ENCODE assay signal across 8 cellular contexts in genomic region chr4:6779667-6780565, GRCh38. TPM values are rescaled to one million over a fixed set of nuclear protein-coding genes. Genes with fewer than 3 reads are reported as not detected.
A peak's percentile ranks its signal among the peaks of the same experiment; 100 is the strongest.
DNase-seq lines count a peak whose midpoint lies in the region; ATAC-seq, FAIRE-seq and TF ChIP-seq lines count a peak whose summit lies in the region.

No MANE protein-coding gene starts in this region.

- no peak overlapping the region for H3K27ac Mint-ChIP-seq in neural crest cell (ENCODE audit: unreplicated experiment)

- ATAC-seq in HG02763 (IDR thresholded peaks at IDR 0.05; ENCODE audit: unreplicated experiment), result no peak

- H3K4me3 Mint-ChIP-seq in neural crest cell, result peak overlapping the region; percentile 83

- TF ChIP-seq CTCF in astrocyte of the spinal cord (IDR thresholded peaks at IDR 0.05; ENCODE audit: low read depth, low read length) (no peak), neural crest cell (conservative IDR thresholded peaks at IDR 0.05) (no peak)

- peaks cover 59% of the 10 kb centered on the region for H3K4me1 Mint-ChIP-seq in neural crest cell

- in situ Hi-C loops in astrocyte of the spinal cord (cut with HindIII; ENCODE audit: low sequenced_read_pairs), result no loop called here

- no peaks in the 10 kb centered on the region for H3K9me3 Mint-ChIP-seq in neural crest cell

- FAIRE-seq in G401.6 (lab: Jason Lieb, UNC) (peak; percentile 63), GM19239 (lab: Jason Lieb, UNC) (no peak)

- DNase-seq in NCI-H2029 treated with DMSO at 0.1 percent for 48 hours (lab: John Stamatoyannopoulos, UW) (peak; percentile 67), astrocyte of the spinal cord (ENCODE audit: low read depth, low spot score) (peak; percentile 15), neural crest cell (ENCODE audit: low read depth, low spot score) (no peak), kidney tubule cell (ENCODE audit: low spot score) (no peak), GM19239 (ENCODE audit: insufficient read length, low spot score) (no peak)
- no peak for DNase-seq in activated CD4-positive, alpha-beta T cell treated with anti-CD3 and anti-CD28 coated beads for 48 hours

- peaks cover 12% of the 10 kb centered on the region for H3K27me3 Mint-ChIP-seq in neural crest cell (ENCODE audit: low read depth)

- H3K36me3 Mint-ChIP-seq in neural crest cell (ENCODE audit: low read depth), result no peaks in the 10 kb centered on the region

- no peak overlapping the region for H3K4me3 ChIP-seq in astrocyte of the spinal cord (ENCODE audit: low read depth, low read length)

RNA-seq across cellular contexts. Expression of gene KIAA0232, which starts 2.6 kb away (rescaled TPM):
- total RNA-seq in neural crest cell, result 40.1 and 41.7 TPM in 2 replicates

Comparison
In these comparisons a context has a peak if more than half of its experiments do, and no peak if none do; other contexts are left out.
1. DNase-seq: peak in NCI-H2029 treated with DMSO at 0.1 percent for 48 hours (single experiment) and astrocyte of the spinal cord (single experiment); none in neural crest cell (single experiment), activated CD4-positive, alpha-beta T cell treated with anti-CD3 and anti-CD28 coated beads for 48 hours (single experiment), kidney tubule cell (single experiment) and GM19239 (single experiment).